Comparison of ENCODE assay signal across 1 cellular context in the genomic region with DNA sequence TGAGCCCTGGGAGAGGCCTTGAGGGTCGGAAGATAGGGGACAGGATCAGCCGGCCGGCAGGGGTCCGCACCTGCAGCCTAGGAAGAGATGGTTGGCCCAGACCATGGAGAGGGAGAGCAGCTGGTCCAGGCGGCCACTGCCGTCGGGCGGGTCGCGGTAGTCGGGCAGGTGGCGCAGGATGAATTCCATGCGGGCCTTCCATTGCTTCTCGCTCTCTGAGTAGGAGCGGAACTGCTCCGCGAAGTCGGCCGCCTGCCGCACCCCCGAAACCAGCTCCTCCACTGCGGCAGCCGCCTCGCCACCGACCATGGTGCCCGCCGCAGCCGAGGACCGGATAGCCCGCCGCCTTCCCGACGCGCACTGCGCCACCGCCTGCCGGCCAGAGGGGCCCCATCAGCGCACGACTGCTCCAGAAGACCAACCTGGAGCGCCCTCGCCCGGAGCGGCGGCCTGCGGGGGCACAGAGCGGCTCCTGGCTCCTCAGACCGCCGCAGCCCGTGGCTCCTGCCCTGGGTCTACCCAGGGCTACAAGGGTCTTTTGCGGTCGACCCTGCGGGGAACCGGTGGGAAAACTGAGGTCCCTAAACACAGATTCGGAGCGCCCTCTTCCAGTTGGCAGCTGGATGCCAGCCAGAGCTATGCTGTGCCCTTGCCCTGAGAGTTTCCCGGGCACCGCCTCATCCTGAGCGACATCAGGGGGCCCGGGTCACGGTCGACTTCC.
TF ChIP-seq lines count a peak whose summit lies in the region.

A gene with protein sequence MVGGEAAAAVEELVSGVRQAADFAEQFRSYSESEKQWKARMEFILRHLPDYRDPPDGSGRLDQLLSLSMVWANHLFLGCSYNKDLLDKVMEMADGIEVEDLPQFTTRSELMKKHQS (minus strand): TSS at position 336 of the 721 bp plus-strand sequence. CDS start 27 bp downstream, at position 309.

TF ChIP-seq in HepG2, 621 proteins besides CTCF, POLR2A, EP300 and RAD21 (continued from another document and continues in another):
- TF ChIP-seq, protein P1, sequence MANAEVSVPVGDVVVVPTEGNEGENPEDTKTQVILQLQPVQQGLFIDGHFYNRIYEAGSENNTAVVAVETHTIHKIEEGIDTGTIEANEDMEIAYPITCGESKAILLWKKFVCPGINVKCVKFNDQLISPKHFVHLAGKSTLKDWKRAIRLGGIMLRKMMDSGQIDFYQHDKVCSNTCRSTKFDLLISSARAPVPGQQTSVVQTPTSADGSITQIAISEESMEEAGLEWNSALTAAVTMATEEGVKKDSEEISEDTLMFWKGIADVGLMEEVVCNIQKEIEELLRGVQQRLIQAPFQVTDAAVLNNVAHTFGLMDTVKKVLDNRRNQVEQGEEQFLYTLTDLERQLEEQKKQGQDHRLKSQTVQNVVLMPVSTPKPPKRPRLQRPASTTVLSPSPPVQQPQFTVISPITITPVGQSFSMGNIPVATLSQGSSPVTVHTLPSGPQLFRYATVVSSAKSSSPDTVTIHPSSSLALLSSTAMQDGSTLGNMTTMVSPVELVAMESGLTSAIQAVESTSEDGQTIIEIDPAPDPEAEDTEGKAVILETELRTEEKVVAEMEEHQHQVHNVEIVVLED (CRISPR knock-in tag; IDR thresholded peaks at IDR 0.05; ENCODE audit: borderline replicate concordance): peak; percentile 81
- TF ChIP-seq, protein P2, sequence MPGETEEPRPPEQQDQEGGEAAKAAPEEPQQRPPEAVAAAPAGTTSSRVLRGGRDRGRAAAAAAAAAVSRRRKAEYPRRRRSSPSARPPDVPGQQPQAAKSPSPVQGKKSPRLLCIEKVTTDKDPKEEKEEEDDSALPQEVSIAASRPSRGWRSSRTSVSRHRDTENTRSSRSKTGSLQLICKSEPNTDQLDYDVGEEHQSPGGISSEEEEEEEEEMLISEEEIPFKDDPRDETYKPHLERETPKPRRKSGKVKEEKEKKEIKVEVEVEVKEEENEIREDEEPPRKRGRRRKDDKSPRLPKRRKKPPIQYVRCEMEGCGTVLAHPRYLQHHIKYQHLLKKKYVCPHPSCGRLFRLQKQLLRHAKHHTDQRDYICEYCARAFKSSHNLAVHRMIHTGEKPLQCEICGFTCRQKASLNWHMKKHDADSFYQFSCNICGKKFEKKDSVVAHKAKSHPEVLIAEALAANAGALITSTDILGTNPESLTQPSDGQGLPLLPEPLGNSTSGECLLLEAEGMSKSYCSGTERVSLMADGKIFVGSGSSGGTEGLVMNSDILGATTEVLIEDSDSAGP (CRISPR knock-in tag; IDR thresholded peaks at IDR 0.05; ENCODE audit: borderline replicate concordance): peak; percentile 96
- no peak for TF ChIP-seq MBNL3 (CRISPR knock-in tag; conservative IDR thresholded peaks at IDR 0.05)
- TF ChIP-seq ZNF788 (CRISPR knock-in tag; IDR thresholded peaks at IDR 0.05; ENCODE audit: borderline replicate concordance): peak; percentile 100
- TF ChIP-seq NFE2 (CRISPR knock-in tag; IDR thresholded peaks at IDR 0.05): no peak
- TF ChIP-seq NPAS2 (CRISPR knock-in tag; IDR thresholded peaks at IDR 0.05; ENCODE audit: borderline replicate concordance): no peak
- peak; percentile 95 for TF ChIP-seq HOXA3 (CRISPR knock-in tag; IDR thresholded peaks at IDR 0.05)
- no peak for TF ChIP-seq ZNF83 (CRISPR knock-in tag; IDR thresholded peaks at IDR 0.05; ENCODE audit: borderline replicate concordance)
- TF ChIP-seq, protein P3, sequence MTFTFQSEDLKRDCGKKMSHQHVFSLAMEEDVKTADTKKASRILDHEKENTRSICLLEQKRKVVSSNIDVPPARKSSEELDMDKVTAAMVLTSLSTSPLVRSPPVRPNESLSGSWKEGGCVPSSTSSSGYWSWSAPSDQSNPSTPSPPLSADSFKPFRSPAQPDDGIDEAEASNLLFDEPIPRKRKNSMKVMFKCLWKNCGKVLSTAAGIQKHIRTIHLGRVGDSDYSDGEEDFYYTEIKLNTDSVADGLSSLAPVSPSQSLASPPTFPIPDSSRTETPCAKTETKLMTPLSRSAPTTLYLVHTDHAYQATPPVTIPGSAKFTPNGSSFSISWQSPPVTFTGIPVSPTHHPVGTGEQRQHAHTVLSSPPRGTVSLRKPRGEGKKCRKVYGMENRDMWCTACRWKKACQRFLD (CRISPR knock-in tag; IDR thresholded peaks at IDR 0.05; ENCODE audit: borderline replicate concordance): peak; percentile 96
- 0 out of 2 replicates have a peak, but pooled peaks have one; percentile 34 for TF ChIP-seq KDM4B (CRISPR knock-in tag; IDR thresholded peaks at IDR 0.05)
- TF ChIP-seq ZNF138 (CRISPR knock-in tag; IDR thresholded peaks at IDR 0.05; ENCODE audit: low read depth): peak; percentile 75; the same call in 1 of the 2 replicates
- TF ChIP-seq SMAD1 (CRISPR knock-in tag; IDR thresholded peaks at IDR 0.05; ENCODE audit: borderline replicate concordance, low read depth): peak; percentile 77; the same call in 1 of the 2 replicates
- 0 out of 2 replicates have a peak, but pooled peaks have one; percentile 32 for TF ChIP-seq ATAD3A (CRISPR knock-in tag; IDR thresholded peaks at IDR 0.05)
- TF ChIP-seq ZFP1 (CRISPR knock-in tag; IDR thresholded peaks at IDR 0.05): 0 out of 2 replicates have a peak, but pooled peaks have one; percentile 69
- TF ChIP-seq, protein P4, sequence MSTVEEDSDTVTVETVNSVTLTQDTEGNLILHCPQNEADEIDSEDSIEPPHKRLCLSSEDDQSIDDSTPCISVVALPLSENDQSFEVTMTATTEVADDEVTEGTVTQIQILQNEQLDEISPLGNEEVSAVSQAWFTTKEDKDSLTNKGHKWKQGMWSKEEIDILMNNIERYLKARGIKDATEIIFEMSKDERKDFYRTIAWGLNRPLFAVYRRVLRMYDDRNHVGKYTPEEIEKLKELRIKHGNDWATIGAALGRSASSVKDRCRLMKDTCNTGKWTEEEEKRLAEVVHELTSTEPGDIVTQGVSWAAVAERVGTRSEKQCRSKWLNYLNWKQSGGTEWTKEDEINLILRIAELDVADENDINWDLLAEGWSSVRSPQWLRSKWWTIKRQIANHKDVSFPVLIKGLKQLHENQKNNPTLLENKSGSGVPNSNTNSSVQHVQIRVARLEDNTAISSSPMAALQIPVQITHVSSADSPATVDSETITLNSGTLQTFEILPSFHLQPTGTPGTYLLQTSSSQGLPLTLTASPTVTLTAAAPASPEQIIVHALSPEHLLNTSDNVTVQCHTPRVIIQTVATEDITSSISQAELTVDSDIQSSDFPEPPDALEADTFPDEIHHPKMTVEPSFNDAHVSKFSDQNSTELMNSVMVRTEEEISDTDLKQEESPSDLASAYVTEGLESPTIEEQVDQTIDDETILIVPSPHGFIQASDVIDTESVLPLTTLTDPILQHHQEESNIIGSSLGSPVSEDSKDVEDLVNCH (CRISPR knock-in tag; IDR thresholded peaks at IDR 0.05): 0 out of 2 replicates have a peak, but pooled peaks have one; percentile 73
- TF ChIP-seq ZBTB7A (CRISPR knock-in tag; IDR thresholded peaks at IDR 0.05): peak; percentile 84
- peak; percentile 88; the same call in 1 of the 2 replicates for TF ChIP-seq TSC22D2 (CRISPR knock-in tag; IDR thresholded peaks at IDR 0.05; ENCODE audit: borderline replicate concordance)
- TF ChIP-seq KDM1A (CRISPR knock-in tag; IDR thresholded peaks at IDR 0.05): no peak; the same call in 1 of the 2 replicates
- TF ChIP-seq, protein P5, sequence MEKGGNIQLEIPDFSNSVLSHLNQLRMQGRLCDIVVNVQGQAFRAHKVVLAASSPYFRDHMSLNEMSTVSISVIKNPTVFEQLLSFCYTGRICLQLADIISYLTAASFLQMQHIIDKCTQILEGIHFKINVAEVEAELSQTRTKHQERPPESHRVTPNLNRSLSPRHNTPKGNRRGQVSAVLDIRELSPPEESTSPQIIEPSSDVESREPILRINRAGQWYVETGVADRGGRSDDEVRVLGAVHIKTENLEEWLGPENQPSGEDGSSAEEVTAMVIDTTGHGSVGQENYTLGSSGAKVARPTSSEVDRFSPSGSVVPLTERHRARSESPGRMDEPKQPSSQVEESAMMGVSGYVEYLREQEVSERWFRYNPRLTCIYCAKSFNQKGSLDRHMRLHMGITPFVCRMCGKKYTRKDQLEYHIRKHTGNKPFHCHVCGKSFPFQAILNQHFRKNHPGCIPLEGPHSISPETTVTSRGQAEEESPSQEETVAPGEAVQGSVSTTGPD (CRISPR knock-in tag; IDR thresholded peaks at IDR 0.05): no peak
- TF ChIP-seq MYC (CRISPR knock-in tag; IDR thresholded peaks at IDR 0.05; ENCODE audit: borderline replicate concordance): peak; percentile 91
- 0 out of 2 replicates have a peak, but pooled peaks have one; percentile 37 for TF ChIP-seq HMG20B (CRISPR knock-in tag; conservative IDR thresholded peaks at IDR 0.05)
- TF ChIP-seq, protein P6, sequence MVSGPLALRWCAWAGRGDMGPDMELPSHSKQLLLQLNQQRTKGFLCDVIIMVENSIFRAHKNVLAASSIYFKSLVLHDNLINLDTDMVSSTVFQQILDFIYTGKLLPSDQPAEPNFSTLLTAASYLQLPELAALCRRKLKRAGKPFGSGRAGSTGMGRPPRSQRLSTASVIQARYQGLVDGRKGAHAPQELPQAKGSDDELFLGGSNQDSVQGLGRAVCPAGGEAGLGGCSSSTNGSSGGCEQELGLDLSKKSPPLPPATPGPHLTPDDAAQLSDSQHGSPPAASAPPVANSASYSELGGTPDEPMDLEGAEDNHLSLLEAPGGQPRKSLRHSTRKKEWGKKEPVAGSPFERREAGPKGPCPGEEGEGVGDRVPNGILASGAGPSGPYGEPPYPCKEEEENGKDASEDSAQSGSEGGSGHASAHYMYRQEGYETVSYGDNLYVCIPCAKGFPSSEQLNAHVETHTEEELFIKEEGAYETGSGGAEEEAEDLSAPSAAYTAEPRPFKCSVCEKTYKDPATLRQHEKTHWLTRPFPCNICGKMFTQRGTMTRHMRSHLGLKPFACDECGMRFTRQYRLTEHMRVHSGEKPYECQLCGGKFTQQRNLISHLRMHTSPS (CRISPR knock-in tag; IDR thresholded peaks at IDR 0.05; ENCODE audit: low read depth): peak; percentile 64
- TF ChIP-seq SATB2 (CRISPR knock-in tag; IDR thresholded peaks at IDR 0.05): 0 out of 2 replicates have a peak, but pooled peaks have one; percentile 59
- no peak for TF ChIP-seq FOSL1 (CRISPR knock-in tag; IDR thresholded peaks at IDR 0.05; ENCODE audit: borderline replicate concordance)
- TF ChIP-seq, protein P7, sequence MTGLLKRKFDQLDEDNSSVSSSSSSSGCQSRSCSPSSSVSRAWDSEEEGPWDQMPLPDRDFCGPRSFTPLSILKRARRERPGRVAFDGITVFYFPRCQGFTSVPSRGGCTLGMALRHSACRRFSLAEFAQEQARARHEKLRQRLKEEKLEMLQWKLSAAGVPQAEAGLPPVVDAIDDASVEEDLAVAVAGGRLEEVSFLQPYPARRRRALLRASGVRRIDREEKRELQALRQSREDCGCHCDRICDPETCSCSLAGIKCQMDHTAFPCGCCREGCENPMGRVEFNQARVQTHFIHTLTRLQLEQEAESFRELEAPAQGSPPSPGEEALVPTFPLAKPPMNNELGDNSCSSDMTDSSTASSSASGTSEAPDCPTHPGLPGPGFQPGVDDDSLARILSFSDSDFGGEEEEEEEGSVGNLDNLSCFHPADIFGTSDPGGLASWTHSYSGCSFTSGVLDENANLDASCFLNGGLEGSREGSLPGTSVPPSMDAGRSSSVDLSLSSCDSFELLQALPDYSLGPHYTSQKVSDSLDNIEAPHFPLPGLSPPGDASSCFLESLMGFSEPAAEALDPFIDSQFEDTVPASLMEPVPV (CRISPR knock-in tag; IDR thresholded peaks at IDR 0.05): peak; percentile 91; the same call in 1 of the 2 replicates
- TF ChIP-seq DNMT3B (CRISPR knock-in tag; conservative IDR thresholded peaks at IDR 0.05): peak; percentile 72; the same call in 1 of the 2 replicates
- TF ChIP-seq, protein P8, sequence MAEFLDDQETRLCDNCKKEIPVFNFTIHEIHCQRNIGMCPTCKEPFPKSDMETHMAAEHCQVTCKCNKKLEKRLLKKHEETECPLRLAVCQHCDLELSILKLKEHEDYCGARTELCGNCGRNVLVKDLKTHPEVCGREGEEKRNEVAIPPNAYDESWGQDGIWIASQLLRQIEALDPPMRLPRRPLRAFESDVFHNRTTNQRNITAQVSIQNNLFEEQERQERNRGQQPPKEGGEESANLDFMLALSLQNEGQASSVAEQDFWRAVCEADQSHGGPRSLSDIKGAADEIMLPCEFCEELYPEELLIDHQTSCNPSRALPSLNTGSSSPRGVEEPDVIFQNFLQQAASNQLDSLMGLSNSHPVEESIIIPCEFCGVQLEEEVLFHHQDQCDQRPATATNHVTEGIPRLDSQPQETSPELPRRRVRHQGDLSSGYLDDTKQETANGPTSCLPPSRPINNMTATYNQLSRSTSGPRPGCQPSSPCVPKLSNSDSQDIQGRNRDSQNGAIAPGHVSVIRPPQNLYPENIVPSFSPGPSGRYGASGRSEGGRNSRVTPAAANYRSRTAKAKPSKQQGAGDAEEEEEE (CRISPR knock-in tag; IDR thresholded peaks at IDR 0.05; ENCODE audit: borderline replicate concordance): no peak
- TF ChIP-seq, protein P9, sequence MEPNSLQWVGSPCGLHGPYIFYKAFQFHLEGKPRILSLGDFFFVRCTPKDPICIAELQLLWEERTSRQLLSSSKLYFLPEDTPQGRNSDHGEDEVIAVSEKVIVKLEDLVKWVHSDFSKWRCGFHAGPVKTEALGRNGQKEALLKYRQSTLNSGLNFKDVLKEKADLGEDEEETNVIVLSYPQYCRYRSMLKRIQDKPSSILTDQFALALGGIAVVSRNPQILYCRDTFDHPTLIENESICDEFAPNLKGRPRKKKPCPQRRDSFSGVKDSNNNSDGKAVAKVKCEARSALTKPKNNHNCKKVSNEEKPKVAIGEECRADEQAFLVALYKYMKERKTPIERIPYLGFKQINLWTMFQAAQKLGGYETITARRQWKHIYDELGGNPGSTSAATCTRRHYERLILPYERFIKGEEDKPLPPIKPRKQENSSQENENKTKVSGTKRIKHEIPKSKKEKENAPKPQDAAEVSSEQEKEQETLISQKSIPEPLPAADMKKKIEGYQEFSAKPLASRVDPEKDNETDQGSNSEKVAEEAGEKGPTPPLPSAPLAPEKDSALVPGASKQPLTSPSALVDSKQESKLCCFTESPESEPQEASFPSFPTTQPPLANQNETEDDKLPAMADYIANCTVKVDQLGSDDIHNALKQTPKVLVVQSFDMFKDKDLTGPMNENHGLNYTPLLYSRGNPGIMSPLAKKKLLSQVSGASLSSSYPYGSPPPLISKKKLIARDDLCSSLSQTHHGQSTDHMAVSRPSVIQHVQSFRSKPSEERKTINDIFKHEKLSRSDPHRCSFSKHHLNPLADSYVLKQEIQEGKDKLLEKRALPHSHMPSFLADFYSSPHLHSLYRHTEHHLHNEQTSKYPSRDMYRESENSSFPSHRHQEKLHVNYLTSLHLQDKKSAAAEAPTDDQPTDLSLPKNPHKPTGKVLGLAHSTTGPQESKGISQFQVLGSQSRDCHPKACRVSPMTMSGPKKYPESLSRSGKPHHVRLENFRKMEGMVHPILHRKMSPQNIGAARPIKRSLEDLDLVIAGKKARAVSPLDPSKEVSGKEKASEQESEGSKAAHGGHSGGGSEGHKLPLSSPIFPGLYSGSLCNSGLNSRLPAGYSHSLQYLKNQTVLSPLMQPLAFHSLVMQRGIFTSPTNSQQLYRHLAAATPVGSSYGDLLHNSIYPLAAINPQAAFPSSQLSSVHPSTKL (CRISPR knock-in tag; IDR thresholded peaks at IDR 0.05): peak; percentile 86
- TF ChIP-seq ZNF547 (CRISPR knock-in tag; IDR thresholded peaks at IDR 0.05): peak; percentile 86
- TF ChIP-seq, protein P10, sequence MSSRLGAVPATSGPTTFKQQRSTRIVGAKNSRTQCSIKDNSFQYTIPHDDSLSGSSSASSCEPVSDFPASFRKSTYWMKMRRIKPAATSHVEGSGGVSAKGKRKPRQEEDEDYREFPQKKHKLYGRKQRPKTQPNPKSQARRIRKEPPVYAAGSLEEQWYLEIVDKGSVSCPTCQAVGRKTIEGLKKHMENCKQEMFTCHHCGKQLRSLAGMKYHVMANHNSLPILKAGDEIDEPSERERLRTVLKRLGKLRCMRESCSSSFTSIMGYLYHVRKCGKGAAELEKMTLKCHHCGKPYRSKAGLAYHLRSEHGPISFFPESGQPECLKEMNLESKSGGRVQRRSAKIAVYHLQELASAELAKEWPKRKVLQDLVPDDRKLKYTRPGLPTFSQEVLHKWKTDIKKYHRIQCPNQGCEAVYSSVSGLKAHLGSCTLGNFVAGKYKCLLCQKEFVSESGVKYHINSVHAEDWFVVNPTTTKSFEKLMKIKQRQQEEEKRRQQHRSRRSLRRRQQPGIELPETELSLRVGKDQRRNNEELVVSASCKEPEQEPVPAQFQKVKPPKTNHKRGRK (CRISPR knock-in tag; IDR thresholded peaks at IDR 0.05): peak; percentile 41; the same call in 1 of the 2 replicates
- TF ChIP-seq ZNF720 (CRISPR knock-in tag; IDR thresholded peaks at IDR 0.05): no peak
